8 cellular contexts compared by ENCODE assay signal in the genomic region with DNA sequence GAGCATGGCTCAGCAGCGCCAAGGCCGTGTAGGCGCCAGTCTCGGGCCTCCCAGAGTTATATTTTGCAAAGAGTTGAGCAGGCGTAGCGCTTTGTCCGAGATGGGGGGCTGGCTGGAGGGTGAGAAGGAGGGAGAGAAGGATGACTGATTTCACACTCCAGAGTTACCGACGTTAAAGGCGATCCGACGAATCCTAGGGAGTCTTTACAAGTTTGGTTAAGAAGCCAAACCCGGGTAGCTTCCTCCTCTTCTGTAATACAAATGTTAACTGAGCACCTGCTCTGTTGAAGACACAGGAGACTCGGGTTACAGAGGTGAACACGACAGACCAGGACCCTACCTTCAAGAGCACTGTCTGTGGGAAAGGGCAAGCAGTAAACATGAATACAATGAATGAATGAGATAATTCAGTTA. TPM values are rescaled to one million over a fixed set of nuclear protein-coding genes. Genes with fewer than 3 reads are reported as not detected.
DNase-seq lines count a peak whose midpoint lies in the region; ATAC-seq, FAIRE-seq and TF ChIP-seq lines count a peak whose summit lies in the region.

No MANE protein-coding gene starts in this region.

- H3K4me2 ChIP-seq in BLaER1 treated with 17β-estradiol and CSF1 and Interleukin-3, amounts not matched to agents 10 nM and 100 nM = peak overlapping the region; percentile 77 to 97 (median 92)

- H3K9me3 ChIP-seq in BLaER1 treated with 17β-estradiol and CSF1 and Interleukin-3, amounts not matched to agents 10 nM and 100 nM (replicated peaks in 1 of 11) = no peaks in the 10 kb centered on the region
- H3K9me3 ChIP-seq in HUES6 (ENCODE audit: control insufficient read depth, insufficient read depth, low read depth, low read length) = no peaks in the 10 kb centered on the region

- H3K36me3 ChIP-seq in BLaER1 treated with 17β-estradiol and CSF1 and Interleukin-3, amounts not matched to agents 10 nM and 100 nM = peaks cover 4 to 44% (median 28%) of the 10 kb centered on the region in 11 experiments; a peak in 19 of 22 replicates
- H3K36me3 ChIP-seq in HUES6 (ENCODE audit: control insufficient read depth, insufficient read depth, low read length) (no peaks in the 10 kb centered on the region), bronchial epithelial cell (ENCODE audit: control insufficient read depth, insufficient read depth, low read length) (peaks cover 1% of the 10 kb centered on the region)

- no peaks in the 10 kb centered on the region for H3K27me3 ChIP-seq in BLaER1 treated with 17β-estradiol and CSF1 and Interleukin-3, amounts not matched to agents 10 nM and 100 nM
- H3K27me3 ChIP-seq in HUES6 (ENCODE audit: control insufficient read depth, insufficient read depth, low read length) (no peaks in the 10 kb centered on the region), bronchial epithelial cell (ENCODE audit: control insufficient read depth, insufficient read depth, low read length) (no peaks in the 10 kb centered on the region)

- H3K27ac Mint-ChIP-seq in naive thymus-derived CD8-positive, alpha-beta T cell = peak overlapping the region; percentile 97 to 100 (median 100)

- ATAC-seq in naive thymus-derived CD8-positive, alpha-beta T cell = no peak
- no peak for ATAC-seq in HG02798 (IDR thresholded peaks at IDR 0.05; ENCODE audit: poor library complexity, unreplicated experiment)

- H3K9me3 Mint-ChIP-seq in naive thymus-derived CD8-positive, alpha-beta T cell = no peaks in the 10 kb centered on the region

- no peaks in the 10 kb centered on the region for H3K27me3 Mint-ChIP-seq in naive thymus-derived CD8-positive, alpha-beta T cell

- H3K4me3 Mint-ChIP-seq in naive thymus-derived CD8-positive, alpha-beta T cell = peak overlapping the region; percentile 95 to 100 (median 99)

- DNase-seq in bronchial epithelial cell (ENCODE audit: low read depth) (no peak), NCI-H510A (lab: John Stamatoyannopoulos, UW) (no peak), germinal center (ENCODE audit: low spot score) (no peak), epidermal melanocyte (ENCODE audit: insufficient read length, low spot score) (no peak)
- no peak for DNase-seq in naive thymus-derived CD8-positive, alpha-beta T cell

- H3K4me1 Mint-ChIP-seq in naive thymus-derived CD8-positive, alpha-beta T cell = peaks cover 49 to 83% (median 78%) of the 10 kb centered on the region in 4 donors

- no peak for TF ChIP-seq CTCF in bronchial epithelial cell (IDR thresholded peaks at IDR 0.05; ENCODE audit: insufficient read depth, low read length, severe bottlenecking)

- peaks cover 73 to 80% (median 78%) of the 10 kb centered on the region in 10 experiments for H3K4me1 ChIP-seq in BLaER1 treated with 17β-estradiol and CSF1 and Interleukin-3, amounts not matched to agents 10 nM and 100 nM
- peaks cover 24% of the 10 kb centered on the region for H3K4me1 ChIP-seq in HUES6 (ENCODE audit: control insufficient read depth, insufficient read depth, low read length)

- FAIRE-seq in bronchial epithelial cell (lab: Jason Lieb, UNC) = no peak

- peaks cover 0 to 32% (median 0%) of the 10 kb centered on the region in 3 donors for H3K36me3 Mint-ChIP-seq in naive thymus-derived CD8-positive, alpha-beta T cell

- POLR2A ChIA-PET in naive thymus-derived CD8-positive, alpha-beta T cell (lab: Charles Lee) = interaction anchor here (0.6 to 6.4 kb wide), 47 partner anchors 9 to 762 kb away, joined by 3 to 132 read pairs (median 5); a partner anchor contains a TSS

- peak overlapping the region; percentile 87 to 100 (median 98) for H3K9ac ChIP-seq in BLaER1 treated with 17β-estradiol and CSF1 and Interleukin-3, amounts not matched to agents 10 nM and 100 nM
- H3K9ac ChIP-seq in HUES6 (ENCODE audit: low read length) = peak overlapping the region; percentile 94

- peak overlapping the region in 10 of 11 experiments; percentile 44 to 100 (median 98); a peak in 21 of 22 replicates for H3K27ac ChIP-seq in BLaER1 treated with 17β-estradiol and CSF1 and Interleukin-3, amounts not matched to agents 10 nM and 100 nM
- H3K27ac ChIP-seq in HUES6 (ENCODE audit: low read depth, low read length) = 0 out of 2 replicates have a peak overlapping the region, but pooled peaks have one; percentile 100

- H4K20me1 ChIP-seq in BLaER1 treated with 17β-estradiol and CSF1 and Interleukin-3, amounts not matched to agents 10 nM and 100 nM = peaks cover 52 to 54% (median 53%) of the 10 kb centered on the region in 11 experiments

- H3K4me3 ChIP-seq in BLaER1 treated with 17β-estradiol and CSF1 and Interleukin-3, amounts not matched to agents 10 nM and 100 nM = peak overlapping the region; percentile 65 to 85 (median 77)
- H3K4me3 ChIP-seq in HUES6 (ENCODE audit: low read depth, low read length) (peak overlapping the region; percentile 83), bronchial epithelial cell (ENCODE audit: low read depth, low read length) (peak overlapping the region; percentile 79)

RNA-seq across cellular contexts. Expression of a gene that starts 0.8 kb away (rescaled TPM):
- total RNA-seq in bronchial epithelial cell = 38.4 and 79.6 TPM in 2 replicates
- 100 to 1,000 TPM; 186 to 193 TPM for total RNA-seq in naive thymus-derived CD8-positive, alpha-beta T cell
- polyA plus RNA-seq in naive thymus-derived CD8-positive, alpha-beta T cell = 10 to 100 TPM; 31.1 to 68.0 (median 47.3) TPM

RNA-seq across cellular contexts. Expression of a gene that starts 3.7 kb away (rescaled TPM):
- not detected in 2 replicates for total RNA-seq in bronchial epithelial cell
- total RNA-seq in naive thymus-derived CD8-positive, alpha-beta T cell = not detected
- not detected for polyA plus RNA-seq in naive thymus-derived CD8-positive, alpha-beta T cell

RNA-seq across cellular contexts. Expression of a gene that starts 5.5 kb away (rescaled TPM):
- 8.7 and 9.2 TPM in 2 replicates for total RNA-seq in bronchial epithelial cell
- total RNA-seq in naive thymus-derived CD8-positive, alpha-beta T cell = 100 to 1,000 TPM; 101 to 104 TPM
- polyA plus RNA-seq in naive thymus-derived CD8-positive, alpha-beta T cell = 10 to 100 TPM; 16.8 to 28.4 (median 19.7) TPM

RNA-seq across cellular contexts. Expression of a gene that starts 40.1 kb away (rescaled TPM):
- 9.7 and 16.8 TPM in 2 replicates for total RNA-seq in bronchial epithelial cell
- 1 to 10 TPM; 5.4 to 7.3 TPM for total RNA-seq in naive thymus-derived CD8-positive, alpha-beta T cell
- 10 to 100 TPM; 18.1 to 24.5 (median 24.3) TPM for polyA plus RNA-seq in naive thymus-derived CD8-positive, alpha-beta T cell

RNA-seq across cellular contexts. Expression of a gene that starts 45.7 kb away (rescaled TPM):
- total RNA-seq in bronchial epithelial cell = 12.4 and 28.3 TPM in 2 replicates
- 1 to 10 TPM; 2.4 to 3.0 TPM for total RNA-seq in naive thymus-derived CD8-positive, alpha-beta T cell
- under 1 TPM; 0.10 to 0.32 (median 0.22) TPM for polyA plus RNA-seq in naive thymus-derived CD8-positive, alpha-beta T cell
